In genomic region chr3:53719796-53720195, GRCh38 we compare ENCODE assay signal across 35 cellular contexts.
"Had no signal": no experiment of that assay in that cellular context is flagged by ENCODE, and none has a peak within 500 bp of the region (broad histone marks: within the 10 kb centered on the region; RNA-seq: fewer than 3 reads in every experiment).

No MANE protein-coding gene starts in this region.

- H3K4me3 Mint-ChIP-seq: activated CD4-positive, alpha-beta memory T cell treated with anti-CD3 and anti-CD28 coated beads, Interleukin-2, amount 10 ng/mL, durations not matched to agents 7 days and 5 days; activated CD4-positive, alpha-beta T cell treated with anti-CD3 and anti-CD28 coated beads for 36 hours; activated CD4-positive, alpha-beta T cell treated with anti-CD3 and anti-CD28 coated beads, Interleukin-2, amount 10 ng/mL, durations not matched to agents 7 days and 5 days; activated CD8-positive, alpha-beta memory T cell treated with anti-CD3 and anti-CD28 coated beads, Interleukin-2, amount 10 ng/mL, durations not matched to agents 7 days and 5 days; activated naive CD8-positive, alpha-beta T cell treated with anti-CD3 and anti-CD28 coated beads for 36 hours; activated T-cell treated with anti-CD3 and anti-CD28 coated beads, Interleukin-2, amount 50 U/mL, for 72 hours; activated T-helper 17 cell treated with anti-CD3 and anti-CD28 coated beads, Interleukin-2, amount 50 U/mL, for 72 hours; central memory CD8-positive, alpha-beta T cell; T-cell; T-helper 17 cell; WTC11 had no signal

- H3K4me2 ChIP-seq: PC-9 had no signal

- H2AFZ ChIP-seq: PC-9 had no signal

- H3K4me1 Mint-ChIP-seq: activated CD4-positive, alpha-beta T cell treated with anti-CD3 and anti-CD28 coated beads for 36 hours; activated CD4-positive, alpha-beta T cell treated with anti-CD3 and anti-CD28 coated beads, Interleukin-2, amount 10 ng/mL, durations not matched to agents 7 days and 5 days; activated naive CD8-positive, alpha-beta T cell treated with anti-CD3 and anti-CD28 coated beads for 36 hours; activated T-helper 17 cell treated with anti-CD3 and anti-CD28 coated beads, Interleukin-2, amount 50 U/mL, for 72 hours; central memory CD8-positive, alpha-beta T cell; T-cell had no signal

- H3K4me3 ChIP-seq: cardiac muscle cell, PC-9 had no signal

- H3K9me3 Mint-ChIP-seq: activated CD4-positive, alpha-beta memory T cell treated with anti-CD3 and anti-CD28 coated beads, Interleukin-2, amount 10 ng/mL, durations not matched to agents 7 days and 5 days; activated CD4-positive, alpha-beta T cell treated with anti-CD3 and anti-CD28 coated beads, Interleukin-2, amount 10 ng/mL, durations not matched to agents 7 days and 5 days; activated naive CD8-positive, alpha-beta T cell treated with anti-CD3 and anti-CD28 coated beads for 36 hours; activated T-cell treated with anti-CD3 and anti-CD28 coated beads, Interleukin-2, amount 50 U/mL, for 72 hours; activated T-helper 17 cell treated with anti-CD3 and anti-CD28 coated beads, Interleukin-2, amount 50 U/mL, for 72 hours; central memory CD8-positive, alpha-beta T cell; T-cell; WTC11 had no signal

- H3K36me3 Mint-ChIP-seq: activated CD8-positive, alpha-beta memory T cell treated with anti-CD3 and anti-CD28 coated beads, Interleukin-2, amount 10 ng/mL, durations not matched to agents 7 days and 5 days; activated naive CD8-positive, alpha-beta T cell treated with anti-CD3 and anti-CD28 coated beads for 36 hours; T-cell; WTC11 had no signal

- ATAC-seq: activated CD4-positive, alpha-beta T cell treated with anti-CD3 and anti-CD28 coated beads for 36 hours; activated CD4-positive, CD25-positive, alpha-beta regulatory T cell treated with anti-CD3 and anti-CD28 coated beads, Interleukin-2, amount 50 U/mL, for 24 hours; activated CD8-positive, alpha-beta memory T cell treated with anti-CD3 and anti-CD28 coated beads, Interleukin-2, amount 10 ng/mL, durations not matched to agents 7 days and 5 days; activated T-cell treated with anti-CD3 and anti-CD28 coated beads, Interleukin-2, amount 50 U/mL, for 72 hours; activated T-helper 17 cell treated with anti-CD3 and anti-CD28 coated beads, Interleukin-2, amount 50 U/mL, for 72 hours; Right ventricle myocardium inferior; SK-N-SH treated with all-trans-retinoic acid at 6 μM for 48 hours; T-cell; T-helper 17 cell; WTC11 had no signal

- H3K36me3 ChIP-seq: cardiac muscle cell had no signal

- DNase-seq: activated CD4-positive, alpha-beta memory T cell treated with anti-CD3 and anti-CD28 coated beads, Interleukin-2, amount 10 ng/mL, durations not matched to agents 7 days and 5 days; activated CD4-positive, alpha-beta T cell treated with anti-CD3 and anti-CD28 coated beads for 36 hours; activated CD4-positive, alpha-beta T cell treated with anti-CD3 and anti-CD28 coated beads, Interleukin-2, amount 10 ng/mL, durations not matched to agents 7 days and 5 days; activated CD8-positive, alpha-beta memory T cell treated with anti-CD3 and anti-CD28 coated beads for 24 hours; activated CD8-positive, alpha-beta memory T cell treated with anti-CD3 and anti-CD28 coated beads, Interleukin-2, amount 10 ng/mL, durations not matched to agents 7 days and 5 days; activated CD8-positive, alpha-beta memory T cell treated with anti-CD3 and anti-CD28 coated beads, Interleukin-2, amount 50 U/mL, for 48 hours; activated effector memory CD4-positive, alpha-beta T cell treated with anti-CD3 and anti-CD28 coated beads, Interleukin-2, amount 50 U/mL, for 16 hours; activated naive CD4-positive, alpha-beta T cell; activated naive CD4-positive, alpha-beta T cell treated with anti-CD3 and anti-CD28 coated beads, Interleukin-2, amount 50 U/mL, for 16 hours; activated naive CD8-positive, alpha-beta T cell treated with anti-CD3 and anti-CD28 coated beads for 36 hours; activated T-cell treated with anti-CD3 and anti-CD28 coated beads, Interleukin-2, amount 50 U/mL, for 72 hours; amniotic stem cell; aorta; KBM-7; NCI-H1105; NCI-H1417 treated with DMSO at 0.1 percent for 48 hours; NCI-H187 treated with DMSO at 0.1 percent for 48 hours; NCI-H2081; NCI-H2171 treated with DMSO at 0.1 percent for 48 hours; NCI-H2227 treated with DMSO at 0.1 percent for 48 hours; NCI-H446; NCI-H69; PC-9; SIG-M5; T-cell; T-helper 17 cell; T1000 had no signal

- H3K27ac ChIP-seq: cardiac muscle cell, PC-9, RWPE1 had no signal

- H3K27me3 ChIP-seq: cardiac muscle cell had no signal
